8 cellular contexts compared by ENCODE assay signal in the genomic region with DNA sequence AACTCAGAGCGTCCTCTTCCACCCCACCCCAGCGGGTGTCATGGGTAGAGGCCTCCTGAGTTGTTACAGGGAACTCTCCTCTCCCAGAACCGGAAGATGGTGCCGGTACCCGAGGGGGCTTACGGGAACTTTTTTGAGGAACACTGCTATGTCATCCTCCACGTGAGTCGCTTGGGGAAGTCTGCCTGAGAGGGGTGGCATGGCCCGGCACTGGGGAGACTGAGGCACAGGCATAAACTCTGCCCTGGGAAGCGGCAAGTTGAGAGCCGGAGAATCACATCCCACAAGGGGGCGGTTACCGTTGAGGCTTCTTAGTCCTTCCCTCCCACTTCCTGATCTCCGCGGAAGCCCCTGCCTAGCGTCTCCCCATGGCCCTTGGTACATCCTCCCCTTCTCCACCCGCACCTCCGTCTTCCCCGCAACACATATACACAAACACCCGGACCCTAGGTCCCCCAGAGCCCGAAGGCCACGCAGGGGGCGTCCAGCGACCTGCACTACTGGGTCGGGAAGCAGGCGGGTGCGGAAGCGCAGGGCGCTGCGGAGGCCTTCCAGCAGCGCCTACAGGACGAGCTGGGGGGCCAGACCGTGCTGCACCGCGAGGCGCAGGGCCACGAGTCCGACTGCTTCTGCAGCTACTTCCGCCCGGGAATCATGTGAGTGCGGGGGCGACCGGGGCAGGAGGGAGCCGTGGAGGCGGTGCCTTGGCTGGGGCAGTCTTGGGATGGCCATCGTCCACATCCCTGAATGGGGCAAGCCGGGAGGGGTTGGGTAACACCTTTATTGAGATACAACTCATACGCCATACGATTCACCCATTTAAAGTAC. TPM values are rescaled to one million over a fixed set of nuclear protein-coding genes. Genes with fewer than 3 reads are reported as not detected.
DNase-seq lines count a peak whose midpoint lies in the region; ATAC-seq and TF ChIP-seq lines count a peak whose summit lies in the region.

No MANE protein-coding gene starts in this region.

- 8 to 12% methylated on average over 49 of the region's 49 CpGs for WGBS in heart right ventricle, 2 donors
- WGBS in psoas muscle, 3 donors = 6 to 8% (median 7%) methylated on average over 48 to 49 of the region's 49 CpGs

- peak in 4 of 9 donors; percentile 5 to 35 (median 23) for TF ChIP-seq CTCF in heart right ventricle (IDR thresholded peaks at IDR 0.05)
- no peak for TF ChIP-seq CTCF in psoas muscle (IDR thresholded peaks at IDR 0.05)
- peak in 3 of 4 experiments; percentile 4 to 24 (median 21) for TF ChIP-seq CTCF in uterus (IDR thresholded peaks at IDR 0.05)

- H3K36me3 ChIP-seq in heart right ventricle (peaks cover 0 to 15% (median 0%) of the 10 kb centered on the region in 9 donors), psoas muscle (ENCODE audit: insufficient read depth in 1 of 2, low read depth in 1 of 2) (no peaks in the 10 kb centered on the region), uterus (no peaks in the 10 kb centered on the region)

- H3K27me3 ChIP-seq in heart right ventricle (no peaks in the 10 kb centered on the region), psoas muscle (ENCODE audit: insufficient read depth in 3 of 3, low read length in 2 of 3) (no peaks in the 10 kb centered on the region), uterus (no peaks in the 10 kb centered on the region)

- ATAC-seq in HG03097 (IDR thresholded peaks at IDR 0.05; ENCODE audit: low FRiP score, unreplicated experiment) (peak; percentile 36), heart right ventricle (peak; percentile 42 to 77 (median 71)), psoas muscle (peak; percentile 49 to 56 (median 55))

- H3K4me1 ChIP-seq in heart right ventricle (peaks cover 0 to 47% (median 22%) of the 10 kb centered on the region in 9 donors), psoas muscle (no peaks in the 10 kb centered on the region), uterus (peaks cover 5% of the 10 kb centered on the region in 2 donors)

- H3K27ac ChIP-seq in heart right ventricle (peak overlapping the region; percentile 54 to 95 (median 81)), psoas muscle (peak overlapping the region; percentile 67), uterus (peak overlapping the region; percentile 67 to 83)

- H3K27me3 Mint-ChIP-seq in activated naive CD8-positive, alpha-beta T cell treated with anti-CD3 and anti-CD28 coated beads for 36 hours = no peaks in the 10 kb centered on the region

- peak in 2 of 3 experiments; percentile 74 to 78 for DNase-seq in NCI-H1417 (lab: John Stamatoyannopoulos, UW)
- DNase-seq in NCI-H1417 treated with DMSO at 0.1 percent for 48 hours (lab: John Stamatoyannopoulos, UW) = no peak
- peak; percentile 82 for DNase-seq in SK-N-DZ (ENCODE audit: low spot score)
- DNase-seq in activated naive CD8-positive, alpha-beta T cell treated with anti-CD3 and anti-CD28 coated beads for 36 hours = peak; percentile 85
- DNase-seq in heart right ventricle = peak; percentile 76 to 81
- DNase-seq in psoas muscle = peak; percentile 88 to 89
- DNase-seq in uterus = peak; percentile 83 to 87

- intact Hi-C loops in heart right ventricle (cut with DNase I) = no loop called here
- intact Hi-C loops in psoas muscle (cut with DNase I) = no loop called here
- intact Hi-C loops in uterus (cut with DNase I; ENCODE audit: low total_unique reads) = no loop called here

- peak overlapping the region; percentile 93 for H3K4me3 Mint-ChIP-seq in activated naive CD8-positive, alpha-beta T cell treated with anti-CD3 and anti-CD28 coated beads for 36 hours

- H3K4me1 Mint-ChIP-seq in activated naive CD8-positive, alpha-beta T cell treated with anti-CD3 and anti-CD28 coated beads for 36 hours = peaks cover 45% of the 10 kb centered on the region

- H3K9me3 ChIP-seq in heart right ventricle = no peaks in the 10 kb centered on the region
- no peaks in the 10 kb centered on the region for H3K9me3 ChIP-seq in psoas muscle
- no peaks in the 10 kb centered on the region for H3K9me3 ChIP-seq in uterus

- H3K9me3 Mint-ChIP-seq in activated naive CD8-positive, alpha-beta T cell treated with anti-CD3 and anti-CD28 coated beads for 36 hours = no peaks in the 10 kb centered on the region

- H3K27ac Mint-ChIP-seq in activated naive CD8-positive, alpha-beta T cell treated with anti-CD3 and anti-CD28 coated beads for 36 hours = peak overlapping the region; percentile 95

- peak overlapping the region; percentile 31 to 81 (median 63) for H3K4me3 ChIP-seq in heart right ventricle
- peak overlapping the region; percentile 71 for H3K4me3 ChIP-seq in psoas muscle
- peak overlapping the region; percentile 37 to 54 for H3K4me3 ChIP-seq in uterus

- H3K36me3 Mint-ChIP-seq in activated naive CD8-positive, alpha-beta T cell treated with anti-CD3 and anti-CD28 coated beads for 36 hours = peaks cover 21% of the 10 kb centered on the region

- peak in 1 of 2 donors; percentile 53 for TF ChIP-seq POLR2A in uterus (IDR thresholded peaks at IDR 0.05)

RNA-seq across cellular contexts. Expression of gene VILL, which starts 3.4 kb away (rescaled TPM):
- polyA plus RNA-seq in SK-N-DZ (2014; cell fraction: cytosol; rRNA removed) = 8.1 and 11.4 TPM in 2 replicates
- polyA plus RNA-seq in SK-N-DZ (2014; cell fraction: nucleus; rRNA removed) = 30.2 and 30.8 TPM in 2 replicates
- 10 to 100 TPM; 14.4 to 15.0 TPM for total RNA-seq in activated naive CD8-positive, alpha-beta T cell treated with anti-CD3 and anti-CD28 coated beads for 36 hours
- total RNA-seq in heart right ventricle (1 to 10 TPM; 1.2 to 3.7 (median 2.1) TPM), psoas muscle (1 to 10 TPM in 1 of 4 donors, under 1 TPM in 3; 0.75 to 2.1 (median 0.87) TPM), uterus (10 to 100 TPM in 1 of 4 donors, 1 to 10 TPM in 3; 1.8 to 18.7 (median 6.3) TPM)
- polyA plus RNA-seq in heart right ventricle (1 to 10 TPM; 4.8 to 6.4 TPM), psoas muscle (1 to 10 TPM in 1 of 3 donors, under 1 TPM in 2; 0.65 to 1.3 (median 0.96) TPM)

RNA-seq across cellular contexts. Expression of gene PLCD1, which starts 35.4 kb away (rescaled TPM):
- polyA plus RNA-seq in SK-N-DZ (2014; cell fraction: cytosol; rRNA removed) = 3.2 and 8.4 TPM in 2 replicates
- polyA plus RNA-seq in SK-N-DZ (2014; cell fraction: nucleus; rRNA removed) = 4.4 and 7.0 TPM in 2 replicates
- total RNA-seq in activated naive CD8-positive, alpha-beta T cell treated with anti-CD3 and anti-CD28 coated beads for 36 hours = 1 to 10 TPM; 5.7 to 9.1 TPM
- total RNA-seq in heart right ventricle = 10 to 100 TPM in 6 of 10 donors, 1 to 10 TPM in 4; 6.3 to 17.7 (median 10.1) TPM
- polyA plus RNA-seq in heart right ventricle = 10 to 100 TPM; 13.0 to 20.0 TPM
- total RNA-seq in psoas muscle = 1 to 10 TPM; 2.4 to 7.9 (median 4.9) TPM
- polyA plus RNA-seq in psoas muscle = 1 to 10 TPM; 3.0 to 5.6 (median 4.8) TPM
- total RNA-seq in uterus = 10 to 100 TPM in 3 of 4 donors, 1 to 10 TPM in 1; 9.7 to 41.5 (median 27.2) TPM

RNA-seq across cellular contexts. Expression of gene DLEC1, which starts 45.0 kb away (rescaled TPM):
- 0.07 and 0.30 TPM in 2 replicates for polyA plus RNA-seq in SK-N-DZ (2014; cell fraction: cytosol; rRNA removed)
- polyA plus RNA-seq in SK-N-DZ (2014; cell fraction: nucleus; rRNA removed) = 0.91 and 1.3 TPM in 2 replicates
- under 1 TPM; 0.12 to 0.52 TPM for total RNA-seq in activated naive CD8-positive, alpha-beta T cell treated with anti-CD3 and anti-CD28 coated beads for 36 hours
- under 1 TPM in 6 of 10 donors, not detected in 4; 0.09 to 0.42 (median 0.30) TPM for total RNA-seq in heart right ventricle
- under 1 TPM; 0.13 to 0.66 TPM for polyA plus RNA-seq in heart right ventricle
- total RNA-seq in psoas muscle = under 1 TPM in 2 of 4 donors, not detected in 2; 0.04 to 0.09 TPM
- under 1 TPM; 0.01 to 0.09 (median 0.05) TPM for polyA plus RNA-seq in psoas muscle
- total RNA-seq in uterus = 1 to 10 TPM in 3 of 4 donors, not detected in 1; 1.5 to 2.8 (median 1.9) TPM
